8 cellular contexts compared by ENCODE assay signal in the genomic region with DNA sequence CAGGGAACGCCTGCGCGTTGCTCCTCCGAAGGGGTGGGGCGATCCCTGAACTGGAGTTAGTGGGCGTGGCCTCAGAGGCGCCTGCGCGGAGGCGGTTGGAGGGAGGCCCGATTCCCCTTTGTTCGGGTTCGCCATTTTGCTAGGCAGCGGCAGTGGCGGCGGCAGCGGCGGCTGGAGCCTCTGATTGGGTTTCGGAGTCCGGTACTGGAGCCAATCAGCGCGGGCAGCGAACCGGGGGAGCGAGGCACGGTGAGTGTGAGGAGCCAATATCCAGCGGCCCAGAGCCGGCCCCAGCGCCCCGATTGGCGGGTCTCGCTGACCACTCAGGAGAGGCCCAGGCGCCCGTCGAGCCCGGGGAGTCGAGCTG. TPM values are rescaled to one million over a fixed set of nuclear protein-coding genes. Genes with fewer than 3 reads are reported as not detected.
DNase-seq lines count a peak whose midpoint lies in the region; ATAC-seq, FAIRE-seq and TF ChIP-seq lines count a peak whose summit lies in the region.

Gene NFYA, plus strand, starts transcription at position 139 of the 367 bp plus-strand sequence. CDS start 6,116 bp downstream, outside the sequence.

- peaks cover 64% of the 10 kb centered on the region for H3K79me2 ChIP-seq in K562 (ENCODE audit: control insufficient read depth, insufficient read depth, low read length)

- CTCF ChIA-PET in K562 (lab: Yijun Ruan, JAX; ENCODE audit: low intra/inter-chr PET ratio): interaction anchor here (0.7 kb wide), 1 partner anchor 1777 kb away, joined by 3 read pairs; no protein-coding TSS in a partner anchor

- FAIRE-seq in GM19239 (lab: Jason Lieb, UNC) (peak; percentile 100), K562 (lab: Jason Lieb, UNC) (no peak)

- ATAC-seq in HG03196 (IDR thresholded peaks at IDR 0.05; ENCODE audit: unreplicated experiment) (peak; percentile 63), K562 (peak; percentile 84)

- H4K20me1 ChIP-seq in BLaER1 (peaks cover 48% of the 10 kb centered on the region), K562 (replicated peaks; ENCODE audit: control insufficient read depth, insufficient read depth, low read length) (no peaks in the 10 kb centered on the region)

- DNase-seq in GM19239 (ENCODE audit: insufficient read length, low spot score): peak; percentile 84
- no peak for DNase-seq in SK-N-MC (ENCODE audit: low read depth, low spot score)
- DNase-seq in K562 (ENCODE audit: extremely low read depth in 1 of 4, low spot score in 3 of 4): peak in 3 of 4 experiments; percentile 91 to 98 (median 93)
- no peak for DNase-seq in iPS DF 6.9 (ENCODE audit: low read depth, low spot score)
- DNase-seq in NCI-H146 (lab: John Stamatoyannopoulos, UW): no peak

- no TSS peak for BruUV-seq in K562 (replicated peaks; lab: Mats Ljungman, UMichigan)

- TF ChIP-seq POLR2A in K562 (conservative IDR thresholded peaks at IDR 0.05): no peak

- peak within 1 kb of the TSS; percentile 97 for H3K9ac ChIP-seq in BLaER1
- H3K9ac ChIP-seq in SK-N-MC (ENCODE audit: insufficient read length): peak within 1 kb of the TSS; percentile 96
- peak within 1 kb of the TSS; percentile 96 to 97 for H3K9ac ChIP-seq in K562 (ENCODE audit: insufficient read depth in 1 of 2, low read depth in 2 of 2, low read length in 2 of 2)
- H3K9ac ChIP-seq in skeletal muscle tissue (ENCODE audit: low read depth in 1 of 3, low read length in 3 of 3): peak within 1 kb of the TSS; percentile 98 to 99 (median 99)

- no peak for TF ChIP-seq EP300 in K562 (IDR thresholded peaks at IDR 0.05; ENCODE audit: low read length)

- POLR2A ChIA-PET in K562 (lab: Yijun Ruan, JAX): interaction anchor here (0.6 to 1.2 kb wide), 6 partner anchors 9 to 1740 kb away, joined by 3 to 5 read pairs (median 3); no protein-coding TSS in a partner anchor

- no peaks in the 10 kb centered on the region for H3K27me3 ChIP-seq in BLaER1
- no peaks in the 10 kb centered on the region for H3K27me3 ChIP-seq in K562 (ENCODE audit: control insufficient read depth in 2 of 2, insufficient read depth in 2 of 2, low read length in 2 of 2)
- H3K27me3 ChIP-seq in iPS DF 6.9 (ENCODE audit: control insufficient read depth, insufficient read depth, low read length): no peaks in the 10 kb centered on the region
- H3K27me3 ChIP-seq in skeletal muscle tissue (ENCODE audit: control insufficient read depth in 3 of 3, insufficient read depth in 3 of 3, low read length in 3 of 3): no peaks in the 10 kb centered on the region

- H3K9me3 ChIP-seq in BLaER1 (no peaks in the 10 kb centered on the region), SK-N-MC (ENCODE audit: low read depth, low read length) (no peaks in the 10 kb centered on the region), K562 (replicated peaks; ENCODE audit: control insufficient read depth, insufficient read depth, low read depth, low read length) (no peaks in the 10 kb centered on the region), iPS DF 6.9 (ENCODE audit: control insufficient read depth, insufficient read depth, low read length) (no peaks in the 10 kb centered on the region), skeletal muscle tissue (ENCODE audit: control insufficient read depth in 3 of 3, low read length in 3 of 3) (no peaks in the 10 kb centered on the region)

- no peak for TF ChIP-seq CTCF in K562 (IDR thresholded peaks at IDR 0.05 in 2 of 3, conservative IDR thresholded peaks at IDR 0.05 in 1 of 3; ENCODE audit: insufficient read depth in 2 of 3, low read depth in 1 of 3, low read length in 3 of 3)

- H3K4me2 ChIP-seq in BLaER1 (peak within 1 kb of the TSS; percentile 97), K562 (ENCODE audit: insufficient read depth, low read length) (peak within 1 kb of the TSS; percentile 99)

- H3K4me3 ChIP-seq in BLaER1 (peak within 1 kb of the TSS; percentile 93), SK-N-MC (peak within 1 kb of the TSS; percentile 95), K562 (peak within 1 kb of the TSS; percentile 83), iPS DF 6.9 (ENCODE audit: low read length) (peak within 1 kb of the TSS; percentile 53), skeletal muscle tissue (ENCODE audit: low read length in 3 of 3) (peak within 1 kb of the TSS; percentile 86 to 91 (median 89))

- H2AFZ ChIP-seq in K562 (ENCODE audit: low read depth, low read length): peak within 1 kb of the TSS; percentile 88

- H3K9me1 ChIP-seq in K562 (ENCODE audit: control insufficient read depth, insufficient read depth, low read length): no peaks in the 10 kb centered on the region

- in situ Hi-C loops in K562 (cut with MboI): no loop called here

- intact Hi-C loops in K562 (cut with micrococcal nuclease): loop anchor here (5.0 kb wide), 2 partner anchors 76 to 244 kb away; no protein-coding TSS in a partner anchor

- TF ChIP-seq RAD21 in K562 (CRISPR knock-in tag; conservative IDR thresholded peaks at IDR 0.05 in 1 of 2, IDR thresholded peaks at IDR 0.05 in 1 of 2): no peak

- H3K4me1 ChIP-seq in BLaER1: peaks cover 49% of the 10 kb centered on the region
- H3K4me1 ChIP-seq in K562 (replicated peaks in 1 of 2; ENCODE audit: control insufficient read depth in 2 of 2, insufficient read depth in 2 of 2, low read length in 2 of 2): peaks cover 9 to 21% of the 10 kb centered on the region in 2 experiments
- no peaks in the 10 kb centered on the region for H3K4me1 ChIP-seq in iPS DF 6.9 (ENCODE audit: control insufficient read depth, insufficient read depth, low read length)
- peaks cover 17 to 20% (median 17%) of the 10 kb centered on the region in 3 donors for H3K4me1 ChIP-seq in skeletal muscle tissue (ENCODE audit: control insufficient read depth in 3 of 3, insufficient read depth in 3 of 3, low read length in 3 of 3)

- H3K27ac ChIP-seq in BLaER1: peak within 1 kb of the TSS; percentile 99
- peak within 1 kb of the TSS; percentile 93 for H3K27ac ChIP-seq in SK-N-MC
- peak within 1 kb of the TSS; percentile 94 for H3K27ac ChIP-seq in K562 (ENCODE audit: extremely low read depth, low read depth, low read length)
- peak within 1 kb of the TSS; percentile 74 for H3K27ac ChIP-seq in iPS DF 6.9 (ENCODE audit: low read length)
- H3K27ac ChIP-seq in skeletal muscle tissue (ENCODE audit: low read depth, low read length): peak within 1 kb of the TSS; percentile 97

- peaks cover 22% of the 10 kb centered on the region; the same call in 1 of the 2 replicates for H3K36me3 ChIP-seq in BLaER1
- H3K36me3 ChIP-seq in SK-N-MC (ENCODE audit: insufficient read depth, low read length): peaks cover 1% of the 10 kb centered on the region; the same call in 1 of the 2 replicates
- H3K36me3 ChIP-seq in K562 (ENCODE audit: control insufficient read depth, insufficient read depth, low read length): peaks cover 36% of the 10 kb centered on the region; the same call in 2 of the 3 replicates
- no peaks in the 10 kb centered on the region; the same call in 1 of the 2 replicates for H3K36me3 ChIP-seq in iPS DF 6.9 (ENCODE audit: control insufficient read depth, insufficient read depth, low read length)
- peaks cover 0 to 9% (median 6%) of the 10 kb centered on the region in 3 donors for H3K36me3 ChIP-seq in skeletal muscle tissue (ENCODE audit: control insufficient read depth in 3 of 3, insufficient read depth in 3 of 3, low read length in 3 of 3)

- 1% methylated on average over 32 of the region's 37 CpGs for WGBS in K562 (ENCODE audit: insufficient coverage, low coverage, missing lambda C conversion rate)
- no CpG with 5 or more reads among the region's 37 CpGs for WGBS in iPS DF 6.9 (ENCODE audit: insufficient coverage, insufficient read length)

TF ChIP-seq in K562, 482 proteins besides CTCF, POLR2A, EP300 and RAD21 (continues in another document):
- TF ChIP-seq STAT5A (IDR thresholded peaks at IDR 0.05; ENCODE audit: borderline replicate concordance, low read length) (no peak), SIRT6 (IDR thresholded peaks at IDR 0.05; ENCODE audit: low read depth, low read length) (no peak), SMAD3 (CRISPR knock-in tag; conservative IDR thresholded peaks at IDR 0.05) (no peak), MCM7 (IDR thresholded peaks at IDR 0.05) (no peak), CCNT2 (IDR thresholded peaks at IDR 0.05; ENCODE audit: borderline replicate concordance, extremely low read depth, insufficient read length, low read depth, low read length) (no peak)

RNA-seq across cellular contexts. Expression of gene NFYA, which starts in this region (rescaled TPM):
- 14.4 and 20.1 TPM in 2 replicates for total RNA-seq in K562 (2011; cell fraction: chromatin; rRNA removed; ENCODE audit: low replicate concordance)
- total RNA-seq in K562 (2011; cell fraction: nucleolus; rRNA removed): 8.7 and 9.7 TPM in 2 replicates
- 11.2 and 12.9 TPM in 2 replicates for total RNA-seq in K562 (2011; cell fraction: nucleoplasm; rRNA removed)
- total RNA-seq in K562 (2014; rRNA removed) (18.6 and 23.8 TPM in 2 replicates), K562 (2014; rRNA removed; fragmentation: Illumina TruSeq; extraction: Trizol) (19.2 and 20.4 TPM in 2 replicates), K562 (2015; rRNA removed; fragmentation: Illumina TruSeq; extraction: Trizol) (24.4 and 26.6 TPM in 2 replicates), K562 (2021) (24.3 and 27.4 TPM in 2 replicates), skeletal muscle tissue (17.2 TPM)
- polyA plus RNA-seq in K562 (2011; rRNA removed) (21.8 and 25.1 TPM in 2 replicates), K562 (2014; fragmentation: Illumina TruSeq; extraction: Trizol) (31.2 and 37.1 TPM in 2 replicates), K562 (2014; fragmentation: Nextera tagmentation; extraction: Ambion mirVana) (10 to 100 TPM in 1 of 2 experiments, 1 to 10 TPM in 1; 7.3 to 10.1 TPM), K562 (2014; rRNA removed) (21.9 and 22.7 TPM in 2 replicates)
- polyA plus RNA-seq in K562 (2011; cell fraction: cytosol; rRNA removed): 24.0 and 24.5 TPM in 2 replicates
- 31.2 and 32.0 TPM in 2 replicates for polyA plus RNA-seq in K562 (2011; cell fraction: nucleus; rRNA removed)
- 18.8 and 30.1 TPM in 2 replicates for polyA plus RNA-seq in K562 (2012)
- polyA minus RNA-seq in K562 (2011; rRNA and poly(A)+ RNA removed): 51.8 and 65.3 TPM in 2 replicates
- 24.0 and 33.8 TPM in 2 replicates for polyA minus RNA-seq in K562 (2011; cell fraction: cytosol; rRNA and poly(A)+ RNA removed)
- polyA minus RNA-seq in K562 (2011; cell fraction: nucleus; rRNA and poly(A)+ RNA removed): 11.7 and 20.1 TPM in 2 replicates

Comparison
In these comparisons a context has a peak if more than half of its experiments do, and no peak if none do; other contexts are left out.
1. DNase-seq: peak in GM19239 (single experiment) and K562 (3 of 4); none in SK-N-MC (single experiment), iPS DF 6.9 (single experiment) and NCI-H146 (single experiment).
2. Peak in every context shown above with its lines, with median percentiles within 50 percentile points of each other: H3K27ac ChIP-seq, H3K4me3 ChIP-seq and H3K9ac ChIP-seq.